ENCODE assay signal across 22 cellular contexts in genomic region chr10:91630592-91630991, GRCh38. TPM values are rescaled to one million over a fixed set of nuclear protein-coding genes. Genes with fewer than 3 reads are reported as not detected.
DNase-seq lines count a peak whose midpoint lies in the region; ATAC-seq, FAIRE-seq and TF ChIP-seq lines count a peak whose summit lies in the region.
"Had no signal": no experiment of that assay in that cellular context is flagged by ENCODE, and none has a peak within 500 bp of the region (broad histone marks: within the 10 kb centered on the region; RNA-seq: fewer than 3 reads in every experiment).

No MANE protein-coding gene starts in this region.

- 96% methylated on average over 10 of the region's 10 CpGs for WGBS in A549 (ENCODE audit: missing lambda C conversion rate)
- 94% methylated on average over 10 of the region's 10 CpGs for WGBS in hepatocyte (ENCODE audit: low lambda C conversion rate, missing lambda C conversion rate)

- H3K4me1 Mint-ChIP-seq in astrocyte (ENCODE audit: low read depth, unreplicated experiment), result peaks cover 3% of the 10 kb centered on the region
- peaks cover 6 to 14% (median 8%) of the 10 kb centered on the region in 3 donors for H3K4me1 Mint-ChIP-seq in CD8-positive, alpha-beta memory T cell
- H3K4me1 Mint-ChIP-seq: central memory CD8-positive, alpha-beta T cell had no signal

- CTCF ChIA-PET in A549 (lab: Yijun Ruan, JAX), result no interaction called here
- CTCF ChIA-PET in CD8-positive, alpha-beta memory T cell (lab: Charles Lee), result no interaction called here

- H3K4me2 ChIP-seq in A549 (peak overlapping the region; percentile 96; the same call in 2 of the 3 replicates), astrocyte (ENCODE audit: low read length) (peak overlapping the region; percentile 48), hepatocyte (peak overlapping the region; percentile 80)
- H3K4me2 ChIP-seq: GM23338 had no signal

- peaks cover 4% of the 10 kb centered on the region for H3K9me3 Mint-ChIP-seq in astrocyte (ENCODE audit: unreplicated experiment)
- no peaks in the 10 kb centered on the region for H3K9me3 Mint-ChIP-seq in CD8-positive, alpha-beta memory T cell
- H3K9me3 Mint-ChIP-seq: activated CD4-positive, alpha-beta T cell treated with anti-CD3 and anti-CD28 coated beads, Interleukin-2, amount 10 ng/mL, durations not matched to agents 24 days and 14 days; activated naive CD8-positive, alpha-beta T cell treated with anti-CD3 and anti-CD28 coated beads for 36 hours; central memory CD8-positive, alpha-beta T cell; GM23338; stimulated activated naive B cell treated with anti-CD40 and anti-IgM and Interleukin-4, amounts not matched to agents 10 μg/mL and 1 μg/mL and 100 μg/mL, for 72 hours had no signal

- no peak overlapping the region for H3K4me3 Mint-ChIP-seq in astrocyte (ENCODE audit: unreplicated experiment)
- no peak overlapping the region for H3K4me3 Mint-ChIP-seq in CD8-positive, alpha-beta memory T cell
- H3K4me3 Mint-ChIP-seq: activated CD4-positive, alpha-beta T cell treated with anti-CD3 and anti-CD28 coated beads, Interleukin-2, amount 10 ng/mL, durations not matched to agents 24 days and 14 days; activated naive CD8-positive, alpha-beta T cell treated with anti-CD3 and anti-CD28 coated beads for 36 hours; central memory CD8-positive, alpha-beta T cell; GM23338; stimulated activated naive B cell treated with anti-CD40 and anti-IgM and Interleukin-4, amounts not matched to agents 10 μg/mL and 1 μg/mL and 100 μg/mL, for 72 hours had no signal

- no peaks in the 10 kb centered on the region for H3K27me3 ChIP-seq in astrocyte (ENCODE audit: insufficient read depth, low read length)
- H3K27me3 ChIP-seq in hepatocyte, result no peaks in the 10 kb centered on the region
- no peaks in the 10 kb centered on the region for H3K27me3 ChIP-seq in rectal smooth muscle tissue (ENCODE audit: control insufficient read depth, insufficient read depth, low read length)
- H3K27me3 ChIP-seq in CD8-positive, alpha-beta memory T cell (ENCODE audit: insufficient read depth, low read length, poor library complexity, severe bottlenecking), result peaks cover 10% of the 10 kb centered on the region
- H3K27me3 ChIP-seq: SJSA1, uterus had no signal

- no peak for TF ChIP-seq CTCF in A549 (IDR thresholded peaks at IDR 0.05)
- no peak for TF ChIP-seq CTCF in astrocyte (IDR thresholded peaks at IDR 0.05; ENCODE audit: insufficient read depth, low read depth, low read length)
- TF ChIP-seq CTCF in hepatocyte (IDR thresholded peaks at IDR 0.05; ENCODE audit: poor library complexity), result no peak

- H3K27me3 Mint-ChIP-seq in astrocyte (ENCODE audit: low read depth, unreplicated experiment), result peaks cover 5% of the 10 kb centered on the region
- H3K27me3 Mint-ChIP-seq in CD8-positive, alpha-beta memory T cell, result peaks cover 32 to 83% of the 10 kb centered on the region in 2 donors

- FAIRE-seq in A549 (lab: Jason Lieb, UNC) (no peak), astrocyte (lab: Jason Lieb, UNC) (no peak), frontal cortex (lab: Jason Lieb, UNC) (no peak)
- FAIRE-seq: endometrium, islet of Langerhans had no signal

- ATAC-seq in A549, result no peak
- no peak for ATAC-seq in HG03520 (IDR thresholded peaks at IDR 0.05; ENCODE audit: unreplicated experiment)
- ATAC-seq: GM23338; stimulated activated naive B cell treated with anti-CD40 and anti-IgM and Interleukin-4, amounts not matched to agents 10 μg/mL and 1 μg/mL and 100 μg/mL, for 72 hours had no signal

- H3K9me2 ChIP-seq in hepatocyte (replicated peaks; ENCODE audit: insufficient read depth), result no peaks in the 10 kb centered on the region

- POLR2A ChIA-PET in A549 (lab: Yijun Ruan, JAX), result no interaction called here
- POLR2A ChIA-PET in CD8-positive, alpha-beta memory T cell (lab: Charles Lee), result no interaction called here

- H2AFZ ChIP-seq in astrocyte (ENCODE audit: low read depth, low read length) (no peak overlapping the region), hepatocyte (no peak overlapping the region)
- H2AFZ ChIP-seq: GM23338 had no signal

- H3K4me1 ChIP-seq in A549 (peaks cover 31% of the 10 kb centered on the region; the same call in 2 of the 3 replicates), astrocyte (ENCODE audit: insufficient read depth, low read length) (peaks cover 9% of the 10 kb centered on the region), hepatocyte (ENCODE audit: insufficient read depth) (peaks cover 4% of the 10 kb centered on the region), rectal smooth muscle tissue (ENCODE audit: control insufficient read depth, insufficient read depth, low read length) (peaks cover 20% of the 10 kb centered on the region)
- no peaks in the 10 kb centered on the region for H3K4me1 ChIP-seq in CD8-positive, alpha-beta memory T cell (ENCODE audit: insufficient read depth, low read length)

- H3K4me3 ChIP-seq in A549, result no peak overlapping the region
- no peak overlapping the region for H3K4me3 ChIP-seq in astrocyte (ENCODE audit: insufficient read depth, low read depth, low read length)
- no peak overlapping the region for H3K4me3 ChIP-seq in hepatocyte
- peak overlapping the region; percentile 29 for H3K4me3 ChIP-seq in rectal smooth muscle tissue (ENCODE audit: low read length)
- H3K4me3 ChIP-seq in CD8-positive, alpha-beta memory T cell (ENCODE audit: low read length), result no peak overlapping the region
- H3K4me3 ChIP-seq: GM23338, SJSA1, uterus had no signal

- H3K36me3 ChIP-seq in astrocyte (ENCODE audit: insufficient read depth, low read length) (peaks cover 7% of the 10 kb centered on the region), hepatocyte (replicated peaks; ENCODE audit: insufficient read depth, low read depth) (no peaks in the 10 kb centered on the region), rectal smooth muscle tissue (ENCODE audit: control insufficient read depth, insufficient read depth, low read length) (peaks cover 2% of the 10 kb centered on the region)
- no peaks in the 10 kb centered on the region for H3K36me3 ChIP-seq in CD8-positive, alpha-beta memory T cell (ENCODE audit: insufficient read depth, low read length)
- H3K36me3 ChIP-seq: uterus had no signal

- TF ChIP-seq POLR2A in A549 (IDR thresholded peaks at IDR 0.05; ENCODE audit: low read length), result no peak

- peaks cover 12% of the 10 kb centered on the region for H3K36me3 Mint-ChIP-seq in astrocyte (ENCODE audit: low read depth, unreplicated experiment)
- no peaks in the 10 kb centered on the region for H3K36me3 Mint-ChIP-seq in CD8-positive, alpha-beta memory T cell
- H3K36me3 Mint-ChIP-seq: activated naive CD8-positive, alpha-beta T cell treated with anti-CD3 and anti-CD28 coated beads for 36 hours; stimulated activated naive B cell treated with anti-CD40 and anti-IgM and Interleukin-4, amounts not matched to agents 10 μg/mL and 1 μg/mL and 100 μg/mL, for 72 hours had no signal

- H3K27ac ChIP-seq in A549 (no peak overlapping the region), astrocyte (ENCODE audit: low read depth, low read length) (no peak overlapping the region), hepatocyte (no peak overlapping the region), rectal smooth muscle tissue (ENCODE audit: low read depth, low read length) (no peak overlapping the region)
- H3K27ac ChIP-seq in CD8-positive, alpha-beta memory T cell (ENCODE audit: low read depth, low read length), result no peak overlapping the region
- H3K27ac ChIP-seq: SJSA1 had no signal

- no peak for TF ChIP-seq RAD21 in A549 (conservative IDR thresholded peaks at IDR 0.05 in 1 of 2, IDR thresholded peaks at IDR 0.05 in 1 of 2)

- H3K9me3 ChIP-seq in A549 (no peaks in the 10 kb centered on the region), astrocyte (ENCODE audit: insufficient read depth, low read depth, low read length) (no peaks in the 10 kb centered on the region), hepatocyte (ENCODE audit: low read depth) (no peaks in the 10 kb centered on the region)
- no peaks in the 10 kb centered on the region for H3K9me3 ChIP-seq in CD8-positive, alpha-beta memory T cell (ENCODE audit: low read length)
- H3K9me3 ChIP-seq: SJSA1, uterus had no signal

- H3K27ac Mint-ChIP-seq in astrocyte (ENCODE audit: unreplicated experiment), result no peak overlapping the region
- H3K27ac Mint-ChIP-seq in CD8-positive, alpha-beta memory T cell, result no peak overlapping the region
- H3K27ac Mint-ChIP-seq: activated CD4-positive, alpha-beta T cell treated with anti-CD3 and anti-CD28 coated beads, Interleukin-2, amount 10 ng/mL, durations not matched to agents 24 days and 14 days; activated naive CD8-positive, alpha-beta T cell treated with anti-CD3 and anti-CD28 coated beads for 36 hours; GM23338; stimulated activated naive B cell treated with anti-CD40 and anti-IgM and Interleukin-4, amounts not matched to agents 10 μg/mL and 1 μg/mL and 100 μg/mL, for 72 hours had no signal

- no peak for TF ChIP-seq EP300 in A549 (IDR thresholded peaks at IDR 0.05)

- DNase-seq in A549 (ENCODE audit: low read depth in 1 of 2, low spot score in 1 of 2) (no peak), astrocyte (ENCODE audit: low read depth) (no peak), hepatocyte (ENCODE audit: low spot score) (no peak), frontal cortex (ENCODE audit: low spot score in 2 of 2) (no peak), NCI-H1930 (lab: John Stamatoyannopoulos, UW) (no peak)
- DNase-seq in CD8-positive, alpha-beta memory T cell, result no peak
- DNase-seq: activated CD4-positive, alpha-beta T cell treated with anti-CD3 and anti-CD28 coated beads, Interleukin-2, amount 10 ng/mL, durations not matched to agents 24 days and 14 days; activated naive CD8-positive, alpha-beta T cell treated with anti-CD3 and anti-CD28 coated beads for 36 hours; activated T-cell treated with anti-CD3 and anti-CD28 coated beads for 4 hours; midbrain; NCI-H2081 treated with DMSO at 0.1 percent for 48 hours; NCI-H526; stimulated activated naive B cell treated with anti-CD40 and anti-IgM and Interleukin-4, amounts not matched to agents 10 μg/mL and 1 μg/mL and 100 μg/mL, for 72 hours; T-helper 9 cell; uterus had no signal

- H3K79me2 ChIP-seq in astrocyte (ENCODE audit: insufficient read depth, low read length), result peaks cover 4% of the 10 kb centered on the region
- no peaks in the 10 kb centered on the region for H3K79me2 ChIP-seq in hepatocyte

- H4K20me1 ChIP-seq in astrocyte (ENCODE audit: insufficient read depth, low read length) (no peaks in the 10 kb centered on the region), hepatocyte (ENCODE audit: insufficient read depth, poor library complexity, severe bottlenecking) (no peaks in the 10 kb centered on the region)

- H3K9ac ChIP-seq in astrocyte (ENCODE audit: low read length) (no peak overlapping the region), rectal smooth muscle tissue (ENCODE audit: low read length) (no peak overlapping the region)

RNA-seq across cellular contexts. Expression of gene PPP1R3C, which starts 2.3 kb away (rescaled TPM):
- 19.7 and 20.0 TPM in 2 replicates for polyA plus RNA-seq in A549 (2011; rRNA removed)
- 4.4 and 5.5 TPM in 2 replicates for polyA plus RNA-seq in A549 (2012; cell fraction: cytosol; rRNA removed)
- 2.3 and 3.9 TPM in 2 replicates for polyA plus RNA-seq in A549 (2012; cell fraction: nucleus; rRNA removed)
- polyA plus RNA-seq in A549 (2017; fragmentation: RNase III; extraction: RNeasy Plus Mini Kit Qiagen cat#74134 plus additional on column Dnase treatment), result 9.8 to 10.9 TPM (median 10.5 TPM) in 3 replicates
- 19.0 and 21.4 TPM in 2 replicates for polyA minus RNA-seq in A549 (2011; rRNA and poly(A)+ RNA removed)
- 3.7 and 4.9 TPM in 2 replicates for total RNA-seq in astrocyte
- 45.0 and 65.7 TPM in 2 replicates for total RNA-seq in hepatocyte
- 9.6 and 20.2 TPM in 2 replicates for polyA plus RNA-seq in hepatocyte
- total RNA-seq in CD8-positive, alpha-beta memory T cell, result not detected
- polyA plus RNA-seq in CD8-positive, alpha-beta memory T cell, result not detected
- total RNA-seq in frontal cortex, result 37.9 TPM
